In the genomic region with DNA sequence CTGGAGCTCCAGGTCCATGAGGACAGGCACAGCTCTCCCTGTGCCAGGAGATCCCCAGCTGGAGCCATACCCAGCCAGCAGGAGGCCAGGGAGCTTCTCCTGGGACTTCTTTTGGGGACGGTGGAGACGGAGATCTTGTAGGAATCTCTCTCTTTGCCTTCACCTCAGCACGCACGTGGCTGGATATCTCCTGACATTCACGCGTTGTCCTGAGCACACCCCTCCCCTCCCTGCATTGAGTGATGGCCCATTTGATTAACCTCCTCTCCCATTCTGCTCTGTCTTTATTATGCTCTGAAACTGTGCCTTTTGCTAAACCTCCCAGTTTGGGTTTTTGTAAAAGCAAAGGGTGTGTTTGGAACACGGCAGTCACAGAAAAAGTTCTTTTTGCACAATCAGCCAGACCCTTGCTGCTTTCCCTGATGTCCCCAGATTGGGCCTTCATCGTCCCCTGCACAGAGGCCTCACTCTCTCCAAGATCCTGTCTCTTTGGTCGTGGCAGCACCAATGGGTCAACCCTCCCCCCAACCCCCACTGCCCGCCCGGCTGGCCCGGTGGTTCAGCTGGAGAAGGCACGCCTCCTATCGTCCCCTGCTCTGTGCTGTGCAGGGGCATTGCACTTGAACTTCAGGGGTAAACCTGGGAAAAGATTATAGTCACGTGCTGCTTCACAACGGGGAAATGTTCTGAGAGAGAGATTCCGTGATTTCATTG, we compare ENCODE assay signal across 23 cellular contexts. TPM values are rescaled to one million over a fixed set of nuclear protein-coding genes. Genes with fewer than 3 reads are reported as not detected.
DNase-seq lines count a peak whose midpoint lies in the region; ATAC-seq, FAIRE-seq and TF ChIP-seq lines count a peak whose summit lies in the region.
"Had no signal": no experiment of that assay in that cellular context is flagged by ENCODE, and none has a peak within 500 bp of the region (broad histone marks: within the 10 kb centered on the region; RNA-seq: fewer than 3 reads in every experiment).

No MANE protein-coding gene starts in this region.

- H3K9ac ChIP-seq in adipocyte (ENCODE audit: low read length) (peak overlapping the region; percentile 13), kidney (ENCODE audit: low read length in 2 of 2) (no peak overlapping the region)

- no peak for DNase-seq in T-helper 1 cell
- DNase-seq in A549 (ENCODE audit: low read depth in 1 of 2, low spot score in 1 of 2): no peak
- no peak for DNase-seq in adipocyte (ENCODE audit: low read depth)
- peak; percentile 35 for DNase-seq in kidney
- no peak for DNase-seq in chondrocyte (ENCODE audit: low spot score)
- DNase-seq in left colon: no peak
- no peak for DNase-seq in cardiac septum (ENCODE audit: low spot score)
- DNase-seq: DMS79 treated with DMSO at 0.1 percent for 48 hours, Karpas-422, MM.1S, NCI-H1105, NCI-H1694, NCI-H2107, NCI-H2227 treated with DMSO at 0.1 percent for 48 hours, NCI-H524, PC-9 had no signal

- H3K9me3 ChIP-seq in A549: no peaks in the 10 kb centered on the region
- no peaks in the 10 kb centered on the region for H3K9me3 ChIP-seq in adipocyte (ENCODE audit: control insufficient read depth, low read length)
- H3K9me3 ChIP-seq in kidney (ENCODE audit: control insufficient read depth in 1 of 2, low read length in 2 of 2): no peaks in the 10 kb centered on the region
- H3K9me3 ChIP-seq: BLaER1 treated with 17β-estradiol and CSF1 and Interleukin-3, amounts not matched to agents 10 nM and 100 nM had no signal

- FAIRE-seq in A549 (lab: Jason Lieb, UNC): no peak
- no peak for FAIRE-seq in kidney (lab: Jason Lieb, UNC)
- FAIRE-seq: D721Med, H54 had no signal

- 83% methylated on average over 13 of the region's 17 CpGs for WGBS in A549 (ENCODE audit: missing lambda C conversion rate)

- POLR2A ChIA-PET in A549 (lab: Yijun Ruan, JAX): interaction anchor here (1.2 to 1.7 kb wide), 2 partner anchors 104 to 245 kb away, joined by 3 to 6 read pairs; no protein-coding TSS in a partner anchor

- no peak for ATAC-seq in A549
- ATAC-seq in left colon: no peak

- intact Hi-C loops in kidney (cut with DNase I): loop anchor here (10.0 kb wide), 1 partner anchor 234 kb away; no protein-coding TSS in a partner anchor
- intact Hi-C loops in left colon (cut with DNase I, micrococcal nuclease): loop anchor here in 1 of 2 donors (10.0 kb wide), 1 partner anchor 144 kb away; the partner anchor contains the start of gene KSR1
- intact Hi-C loops in cardiac septum (cut with DNase I): no loop called here

- no peaks in the 10 kb centered on the region for H3K9me3 Mint-ChIP-seq in T-helper 1 cell treated with Interleukin-12 subunit alpha and Interleukin-12 subunit beta and Interleukin-4 antibody, amounts not matched to agents 30 μg/mL and 1 μg/mL, for 36 hours
- no peaks in the 10 kb centered on the region for H3K9me3 Mint-ChIP-seq in chondrocyte (ENCODE audit: low read depth)
- H3K9me3 Mint-ChIP-seq: CD8-positive, alpha-beta memory T cell had no signal

- TF ChIP-seq RAD21 in A549 (conservative IDR thresholded peaks at IDR 0.05 in 1 of 2, IDR thresholded peaks at IDR 0.05 in 1 of 2): no peak

- no peak for TF ChIP-seq EP300 in A549 (IDR thresholded peaks at IDR 0.05)

- TF ChIP-seq POLR2A in A549 (IDR thresholded peaks at IDR 0.05; ENCODE audit: low read length): no peak

- H3K27me3 Mint-ChIP-seq in T-helper 1 cell treated with Interleukin-12 subunit alpha and Interleukin-12 subunit beta and Interleukin-4 antibody, amounts not matched to agents 30 μg/mL and 1 μg/mL, for 36 hours (ENCODE audit: low read depth): no peaks in the 10 kb centered on the region
- H3K27me3 Mint-ChIP-seq in chondrocyte (ENCODE audit: low read depth): no peaks in the 10 kb centered on the region
- H3K27me3 Mint-ChIP-seq: CD8-positive, alpha-beta memory T cell had no signal

- H3K4me3 Mint-ChIP-seq in T-helper 1 cell treated with Interleukin-12 subunit alpha and Interleukin-12 subunit beta and Interleukin-4 antibody, amounts not matched to agents 30 μg/mL and 1 μg/mL, for 36 hours: no peak overlapping the region
- no peak overlapping the region for H3K4me3 Mint-ChIP-seq in chondrocyte (ENCODE audit: unreplicated experiment)
- H3K4me3 Mint-ChIP-seq: CD8-positive, alpha-beta memory T cell had no signal

- no peaks in the 10 kb centered on the region for H3K36me3 ChIP-seq in adipocyte (ENCODE audit: control insufficient read depth, insufficient read depth, low read length, severe bottlenecking)
- H3K36me3 ChIP-seq in kidney (ENCODE audit: control insufficient read depth in 1 of 2, insufficient read depth in 2 of 2, low read length in 2 of 2): peaks cover 0 to 9% of the 10 kb centered on the region in 2 donors

- H3K4me3 ChIP-seq in A549 (no peak overlapping the region), adipocyte (ENCODE audit: low read length) (no peak overlapping the region), kidney (ENCODE audit: low read length in 2 of 2) (no peak overlapping the region)
- H3K4me3 ChIP-seq: BLaER1 treated with 17β-estradiol and CSF1 and Interleukin-3, amounts not matched to agents 10 nM and 100 nM; PC-9 had no signal

- H3K27me3 ChIP-seq in adipocyte (replicated peaks; ENCODE audit: control insufficient read depth, insufficient read depth, low read length): no peaks in the 10 kb centered on the region
- H3K27me3 ChIP-seq: BLaER1 treated with 17β-estradiol and CSF1 and Interleukin-3, amounts not matched to agents 10 nM and 100 nM had no signal

- H3K4me1 Mint-ChIP-seq in T-helper 1 cell treated with Interleukin-12 subunit alpha and Interleukin-12 subunit beta and Interleukin-4 antibody, amounts not matched to agents 30 μg/mL and 1 μg/mL, for 36 hours (ENCODE audit: low read depth): peaks cover 41% of the 10 kb centered on the region
- peaks cover 18% of the 10 kb centered on the region for H3K4me1 Mint-ChIP-seq in chondrocyte (ENCODE audit: low read depth)

- H3K4me1 ChIP-seq in A549: peaks cover 26% of the 10 kb centered on the region
- H3K4me1 ChIP-seq in adipocyte (ENCODE audit: control insufficient read depth, insufficient read depth, low read length): no peaks in the 10 kb centered on the region
- H3K4me1 ChIP-seq in kidney (ENCODE audit: control insufficient read depth in 1 of 2, insufficient read depth in 1 of 2, low read depth in 1 of 2, low read length in 2 of 2): peaks cover 0 to 7% of the 10 kb centered on the region in 2 donors

- H3K36me3 Mint-ChIP-seq in T-helper 1 cell treated with Interleukin-12 subunit alpha and Interleukin-12 subunit beta and Interleukin-4 antibody, amounts not matched to agents 30 μg/mL and 1 μg/mL, for 36 hours (ENCODE audit: low read depth): peaks cover 37% of the 10 kb centered on the region
- H3K36me3 Mint-ChIP-seq in chondrocyte (ENCODE audit: low read depth): peaks cover 30% of the 10 kb centered on the region

- no peak for TF ChIP-seq CTCF in A549 (IDR thresholded peaks at IDR 0.05)
- TF ChIP-seq CTCF in kidney (IDR thresholded peaks at IDR 0.05; ENCODE audit: borderline replicate concordance, extremely low read depth, insufficient read depth): no peak
- no peak for TF ChIP-seq CTCF in chondrocyte (IDR thresholded peaks at IDR 0.05)

- CTCF ChIA-PET in A549 (lab: Yijun Ruan, JAX): interaction anchor here (1.0 to 25.7 kb wide), 29 partner anchors 15 to 402 kb away, joined by 3 to 575 read pairs (median 27); partner anchors contain the start of gene KSR1

- no peak overlapping the region for H3K4me2 ChIP-seq in A549
- H3K4me2 ChIP-seq: BLaER1 treated with 17β-estradiol and CSF1 and Interleukin-3, amounts not matched to agents 10 nM and 100 nM; PC-9 had no signal

- H3K27ac Mint-ChIP-seq in T-helper 1 cell treated with Interleukin-12 subunit alpha and Interleukin-12 subunit beta and Interleukin-4 antibody, amounts not matched to agents 30 μg/mL and 1 μg/mL, for 36 hours: peak overlapping the region; percentile 20
- no peak overlapping the region for H3K27ac Mint-ChIP-seq in chondrocyte (ENCODE audit: unreplicated experiment)

- H3K27ac ChIP-seq in A549 (peak overlapping the region; percentile 23 to 69; a peak in 4 of 6 replicates), kidney (ENCODE audit: low read depth in 2 of 2, low read length in 2 of 2) (no peak overlapping the region)
- H3K27ac ChIP-seq: 22Rv1; BLaER1 treated with 17β-estradiol and CSF1 and Interleukin-3, amounts not matched to agents 10 nM and 100 nM; PC-9 had no signal

TF ChIP-seq in A549, 52 proteins besides CTCF, POLR2A, EP300 and RAD21 (continues in another document):
- TF ChIP-seq ZNF302 (CRISPR knock-in tag; IDR thresholded peaks at IDR 0.05) (no peak), CHD2 (IDR thresholded peaks at IDR 0.05; ENCODE audit: low read length, partially characterized antibody) (no peak), FOSL2 (IDR thresholded peaks at IDR 0.05) (no peak), FOSL2 (CRISPR knock-in tag; IDR thresholded peaks at IDR 0.05) (no peak), PHF8 (IDR thresholded peaks at IDR 0.05; ENCODE audit: borderline replicate concordance, low read depth) (no peak), JUNB (IDR thresholded peaks at IDR 0.05) (no peak), KDM1A (IDR thresholded peaks at IDR 0.05; ENCODE audit: low read depth) (no peak), MAFK (IDR thresholded peaks at IDR 0.05; ENCODE audit: partially characterized antibody) (no peak), NPAS2 (CRISPR knock-in tag; IDR thresholded peaks at IDR 0.05; ENCODE audit: borderline replicate concordance) (no peak), JUN (IDR thresholded peaks at IDR 0.05) (no peak), RCOR1 (IDR thresholded peaks at IDR 0.05; ENCODE audit: low read depth, low read length) (no peak), NR3C1 (IDR thresholded peaks at IDR 0.05) (no peak), HEYL (CRISPR knock-in tag; IDR thresholded peaks at IDR 0.05) (no peak), SMC3 (IDR thresholded peaks at IDR 0.05) (no peak), FOSB (CRISPR knock-in tag; IDR thresholded peaks at IDR 0.05) (no peak), CBX2 (IDR thresholded peaks at IDR 0.05; ENCODE audit: borderline replicate concordance, low read depth) (no peak), POLR2AphosphoS2 (conservative IDR thresholded peaks at IDR 0.05; ENCODE audit: low read length) (no peak)

RNA-seq across cellular contexts. Expression of gene LGALS9, which starts 32.5 kb away (rescaled TPM):
- polyA plus RNA-seq in A549 (2011; rRNA removed) (1.2 and 1.8 TPM in 2 replicates), A549 (2017; fragmentation: RNase III; extraction: RNeasy Plus Mini Kit Qiagen cat#74134 plus additional on column Dnase treatment) (1.3 to 1.6 TPM (median 1.5 TPM) in 3 replicates), kidney (ENCODE audit: insufficient read depth, low read depth, low replicate concordance) (16.4 TPM)
- 0.86 and 1.0 TPM in 2 replicates for polyA plus RNA-seq in A549 (2012; cell fraction: cytosol; rRNA removed)
- 6.1 and 6.7 TPM in 2 replicates for polyA plus RNA-seq in A549 (2012; cell fraction: nucleus; rRNA removed)
- polyA minus RNA-seq in A549 (2011; rRNA and poly(A)+ RNA removed): 2.7 and 4.3 TPM in 2 replicates
- total RNA-seq in kidney (50.8 TPM), chondrocyte (2.1 to 4.3 TPM (median 2.9 TPM) in 3 replicates), left colon (100 to 1,000 TPM; 230 to 514 TPM), cardiac septum (20.1 TPM)
- total RNA-seq: G401 had no signal

Comparison
In these comparisons a context has a peak if more than half of its experiments do, and no peak if none do; other contexts are left out.
1. H3K27ac ChIP-seq: peak in A549 (2 of 2); none in kidney (0 of 2).